Comparison of ENCODE assay signal across 8 cellular contexts in the genomic region with DNA sequence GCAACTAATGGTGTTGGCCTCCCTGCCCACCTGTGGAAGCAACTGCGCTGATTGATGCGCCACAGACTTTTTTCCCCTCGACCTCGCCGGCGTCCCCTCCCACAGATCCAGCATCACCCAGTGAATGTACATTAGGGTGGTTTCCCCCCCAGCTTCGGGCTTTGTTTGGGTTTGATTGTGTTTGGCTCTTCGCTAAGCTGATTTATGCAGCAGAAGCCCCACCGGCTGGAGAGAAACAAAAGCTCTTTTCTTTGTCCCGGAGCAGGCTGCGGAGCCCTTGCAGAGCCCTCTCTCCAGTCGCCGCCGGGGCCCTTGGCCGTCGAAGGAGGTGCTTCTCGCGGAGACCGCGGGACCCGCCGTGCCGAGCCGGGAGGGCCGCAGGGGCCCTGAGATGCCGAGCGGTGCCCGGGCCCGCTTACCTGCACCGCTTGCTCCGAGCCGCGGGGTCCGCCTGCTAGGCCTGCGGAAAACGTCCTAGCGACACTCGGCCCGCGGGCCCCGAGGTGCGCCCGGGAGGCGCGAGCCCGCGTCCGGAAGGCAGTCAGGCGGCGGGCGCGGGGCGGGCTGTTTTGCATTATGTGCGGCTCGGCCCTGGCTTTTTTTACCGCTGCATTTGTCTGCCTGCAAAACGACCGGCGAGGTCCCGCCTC. TPM values are rescaled to one million over a fixed set of nuclear protein-coding genes. Genes with fewer than 3 reads are reported as not detected.
A peak's percentile ranks its signal among the peaks of the same experiment; 100 is the strongest.
DNase-seq lines count a peak whose midpoint lies in the region; ATAC-seq and TF ChIP-seq lines count a peak whose summit lies in the region.

No MANE protein-coding gene starts in this region.

- H3K23me2 ChIP-seq in H9 (ENCODE audit: insufficient read length, low read depth, low read length, poor library complexity, severe bottlenecking), result peaks cover 19% of the 10 kb centered on the region

- peak; percentile 50 for ATAC-seq in activated T-cell treated with anti-CD3 and anti-CD28 coated beads, Interleukin-2, amount 50 U/mL, for 72 hours (replicated peaks in 1 of 2)
- peak; percentile 33 for ATAC-seq in gastroesophageal sphincter

- H3K4me1 Mint-ChIP-seq in H9, result peaks cover 18 to 27% of the 10 kb centered on the region in 2 experiments
- peaks cover 26% of the 10 kb centered on the region for H3K4me1 Mint-ChIP-seq in activated T-cell treated with anti-CD3 and anti-CD28 coated beads, Interleukin-2, amount 50 U/mL, for 72 hours (ENCODE audit: low read depth)

- no peak overlapping the region for H2AK5ac ChIP-seq in H9 (ENCODE audit: insufficient read length, low read length)

- no peaks in the 10 kb centered on the region for H3K79me1 ChIP-seq in H9 (ENCODE audit: insufficient read depth, low read depth, low read length, poor library complexity, severe bottlenecking)

- H4K5ac ChIP-seq in H9 (ENCODE audit: insufficient read length, low read depth, low read length), result no peak overlapping the region

- H3K27ac Mint-ChIP-seq in H9, result peak overlapping the region; percentile 86 to 97 (median 96); a peak in 6 of 7 replicates
- H3K27ac Mint-ChIP-seq in activated T-cell treated with anti-CD3 and anti-CD28 coated beads, Interleukin-2, amount 50 U/mL, for 72 hours, result no peak overlapping the region

- no peak overlapping the region for H2BK120ac ChIP-seq in H9 (ENCODE audit: low read depth, low read length, poor library complexity, severe bottlenecking)

- H2BK12ac ChIP-seq in H9 (ENCODE audit: insufficient read length, low read depth, low read length), result no peak overlapping the region

- H3K27me3 ChIP-seq in H9 (ENCODE audit: insufficient read depth, low read length), result no peaks in the 10 kb centered on the region; the same call in 1 of the 2 replicates
- no peaks in the 10 kb centered on the region for H3K27me3 ChIP-seq in gastroesophageal sphincter

- no peak overlapping the region for H3K23ac ChIP-seq in H9 (ENCODE audit: insufficient read length, low read depth, low read length)

- no peak for TF ChIP-seq POLR2A in NB4 (IDR thresholded peaks at IDR 0.05; ENCODE audit: extremely low read depth, insufficient read length)
- TF ChIP-seq POLR2A in gastroesophageal sphincter (IDR thresholded peaks at IDR 0.05), result peak in 1 of 2 donors; percentile 30

- peaks cover 15% of the 10 kb centered on the region for H3K27me3 Mint-ChIP-seq in H9 (ENCODE audit: low read depth)
- peaks cover 61% of the 10 kb centered on the region for H3K27me3 Mint-ChIP-seq in activated T-cell treated with anti-CD3 and anti-CD28 coated beads, Interleukin-2, amount 50 U/mL, for 72 hours (ENCODE audit: low read depth)

- H3K36me3 ChIP-seq in gastroesophageal sphincter, result no peaks in the 10 kb centered on the region

- H3K27ac ChIP-seq in H9 (ENCODE audit: insufficient read length, low read depth, low read length) (no peak overlapping the region), gastroesophageal sphincter (peak overlapping the region; percentile 89 to 95 (median 92))

- H3K56ac ChIP-seq in H9 (ENCODE audit: insufficient read length, low read depth, low read length), result no peak overlapping the region

- no peaks in the 10 kb centered on the region for H3K79me2 ChIP-seq in H9 (ENCODE audit: insufficient read depth, low read length)

- WGBS in H9 (ENCODE audit: extremely low coverage, insufficient read length, low lambda C conversion rate), result no CpG with 5 or more reads among the region's 60 CpGs
- WGBS in gastroesophageal sphincter (ENCODE audit: low coverage in 1 of 2), 2 donors, result 0% methylated on average over 6 to 9 of the region's 60 CpGs

- H3K4me1 ChIP-seq in H9 (ENCODE audit: insufficient read depth, low read length) (no peaks in the 10 kb centered on the region), gastroesophageal sphincter (peaks cover 0 to 54% (median 4%) of the 10 kb centered on the region in 3 donors)

- peaks cover 0 to 5% (median 3%) of the 10 kb centered on the region in 3 experiments; a peak in 3 of 7 replicates for H3K36me3 Mint-ChIP-seq in H9 (ENCODE audit: insufficient read depth in 1 of 3, low read depth in 3 of 3)
- H3K36me3 Mint-ChIP-seq in activated T-cell treated with anti-CD3 and anti-CD28 coated beads, Interleukin-2, amount 50 U/mL, for 72 hours (ENCODE audit: insufficient read depth in 2 of 2), result no peaks in the 10 kb centered on the region

- H3K4me3 ChIP-seq in NB4 (ENCODE audit: low read depth, low read length) (peak overlapping the region; percentile 59), gastroesophageal sphincter (peak overlapping the region; percentile 77 to 87)

- H4K8ac ChIP-seq in H9 (replicated peaks; ENCODE audit: insufficient read length, low read depth, low read length), result no peak overlapping the region

- H4K91ac ChIP-seq in H9 (ENCODE audit: insufficient read length, low read depth, low read length), result no peak overlapping the region

- no peak overlapping the region for H2BK15ac ChIP-seq in H9 (ENCODE audit: low read depth, low read length)

- no peak overlapping the region for H3K4ac ChIP-seq in H9 (ENCODE audit: low read depth, low read length)

- no peak for TF ChIP-seq CTCF in H9 (conservative IDR thresholded peaks at IDR 0.05)
- no peak for TF ChIP-seq CTCF in NB4 (IDR thresholded peaks at IDR 0.05; ENCODE audit: low read depth, low read length)
- peak in 3 of 4 experiments; percentile 19 to 58 (median 21) for TF ChIP-seq CTCF in gastroesophageal sphincter (IDR thresholded peaks at IDR 0.05)

- no peak overlapping the region for H2BK5ac ChIP-seq in H9 (ENCODE audit: insufficient read length, low read length)

- no peaks in the 10 kb centered on the region; a peak in 3 of 5 replicates for H3K9me3 Mint-ChIP-seq in H9
- H3K9me3 Mint-ChIP-seq in activated T-cell treated with anti-CD3 and anti-CD28 coated beads, Interleukin-2, amount 50 U/mL, for 72 hours, result no peaks in the 10 kb centered on the region

- peak overlapping the region; percentile 67 for H3K9ac ChIP-seq in H9 (ENCODE audit: extremely low read depth, insufficient read length, low read length)

- peak overlapping the region; percentile 85 for H3K18ac ChIP-seq in H9 (ENCODE audit: insufficient read length, low read depth, low read length)

- H3T11ph ChIP-seq in H9 (ENCODE audit: low read length), result no peak overlapping the region

- peak overlapping the region; percentile 88 to 98 for H3K4me3 Mint-ChIP-seq in H9
- H3K4me3 Mint-ChIP-seq in activated T-cell treated with anti-CD3 and anti-CD28 coated beads, Interleukin-2, amount 50 U/mL, for 72 hours, result peak overlapping the region; percentile 94 to 95

- H4K20me1 ChIP-seq in H9 (ENCODE audit: control insufficient read depth, insufficient read depth, insufficient read length), result no peaks in the 10 kb centered on the region

- peak overlapping the region; percentile 70 for H3K4me2 ChIP-seq in H9 (ENCODE audit: insufficient read depth, insufficient read length, low read length)

- DNase-seq in NCI-H1436 (lab: John Stamatoyannopoulos, UW) (peak; percentile 68), NCI-H1436 treated with DMSO at 0.1 percent for 48 hours (lab: John Stamatoyannopoulos, UW) (no peak), H9 (peak; percentile 65), NB4 (ENCODE audit: low read depth) (peak; percentile 51), nucleus accumbens (lab: John Stamatoyannopoulos, UW) (peak in 55 of 56 donors; percentile 22 to 95 (median 83)), GDM1 (lab: John Stamatoyannopoulos, UW) (no peak)
- peak; percentile 28 to 39 for DNase-seq in activated T-cell treated with anti-CD3 and anti-CD28 coated beads, Interleukin-2, amount 50 U/mL, for 72 hours

- H2AFZ ChIP-seq in H9 (ENCODE audit: low read length), result no peak overlapping the region

- no peak overlapping the region for H2BK20ac ChIP-seq in H9 (ENCODE audit: low read depth, low read length, poor library complexity, severe bottlenecking)

- H3K9me3 ChIP-seq in H9 (ENCODE audit: control insufficient read depth, low read depth, low read length) (no peaks in the 10 kb centered on the region), gastroesophageal sphincter (no peaks in the 10 kb centered on the region)

- H3K14ac ChIP-seq in H9 (ENCODE audit: insufficient read depth, low read length), result peak overlapping the region; percentile 61; the same call in 1 of the 2 replicates

- no peak for TF ChIP-seq EP300 in gastroesophageal sphincter (IDR thresholded peaks at IDR 0.05)

RNA-seq across cellular contexts. Expression of gene ITGB8, which starts 0.7 kb away (rescaled TPM):
- total RNA-seq in H9 (2021), result 7.1 and 7.6 TPM in 2 replicates
- under 1 TPM in 1 of 2 donors, not detected in 1; 0.02 TPM for total RNA-seq in activated T-cell treated with anti-CD3 and anti-CD28 coated beads, Interleukin-2, amount 50 U/mL, for 72 hours
- 10 to 100 TPM; 16.2 to 34.2 (median 27.1) TPM for total RNA-seq in gastroesophageal sphincter

Comparison
In these comparisons a context has a peak if more than half of its experiments do, and no peak if none do; other contexts are left out.
1. DNase-seq: peak in NCI-H1436 (single experiment), H9 (single experiment), NB4 (single experiment), activated T-cell treated with anti-CD3 and anti-CD28 coated beads, Interleukin-2, amount 50 U/mL, for 72 hours (2 of 2) and nucleus accumbens (55 of 56); none in NCI-H1436 treated with DMSO at 0.1 percent for 48 hours (single experiment) and GDM1 (single experiment).
2. CTCF ChIP-seq: peak in gastroesophageal sphincter (3 of 4); none in H9 (single experiment) and NB4 (single experiment).